ENCODE assay signal across 9 cellular contexts in genomic region chr10:54837479-54837878, GRCh38. TPM values are rescaled to one million over a fixed set of nuclear protein-coding genes. Genes with fewer than 3 reads are reported as not detected.
"Had no signal": no experiment of that assay in that cellular context is flagged by ENCODE, and none has a peak within 500 bp of the region (broad histone marks: within the 10 kb centered on the region; RNA-seq: fewer than 3 reads in every experiment).

No MANE protein-coding gene starts in this region.

- H3K9ac ChIP-seq: GM23248, KMS-11 had no signal

- H2AFZ ChIP-seq: GM23248 had no signal

- H3K4me2 ChIP-seq: KMS-11 had no signal

- FAIRE-seq: H54, HTR-8/SVneo had no signal

- H3K27ac ChIP-seq: GM23248, KMS-11 had no signal

- H3K4me3 ChIP-seq: GM23248 had no signal

- DNase-seq: GM23248, GOT3, H9, HCEC 1CT, KBM-7 had no signal

RNA-seq across cellular contexts. Expression of gene PCDH15, which starts 36.4 kb away (rescaled TPM):
- total RNA-seq: GM23248, HT-29 had no signal
- polyA plus RNA-seq: GM23248 had no signal
